ENCODE assay signal across 13 cellular contexts in the genomic region with DNA sequence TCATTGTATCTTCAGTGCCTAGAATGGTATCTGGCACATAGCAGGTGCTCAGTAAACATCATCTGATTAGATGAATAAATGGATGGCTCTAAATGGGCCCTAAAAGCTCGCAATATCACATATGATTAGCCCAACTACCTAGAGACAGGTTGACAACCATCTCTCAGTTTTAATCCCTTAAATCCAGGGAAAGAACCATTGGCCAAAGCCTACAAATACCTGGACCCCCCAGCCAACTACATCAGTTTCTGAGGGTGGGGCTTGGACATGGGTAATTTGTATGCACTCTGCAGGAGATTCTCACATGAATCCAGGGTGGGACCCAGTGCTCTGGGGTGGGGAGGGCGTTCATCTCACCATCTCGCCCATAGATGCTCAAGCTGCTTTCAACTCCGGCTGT. TPM values are rescaled to one million over a fixed set of nuclear protein-coding genes. Genes with fewer than 3 reads are reported as not detected.
DNase-seq lines count a peak whose midpoint lies in the region; ATAC-seq and TF ChIP-seq lines count a peak whose summit lies in the region.
"Had no signal": no experiment of that assay in that cellular context is flagged by ENCODE, and none has a peak within 500 bp of the region (broad histone marks: within the 10 kb centered on the region; RNA-seq: fewer than 3 reads in every experiment).

No MANE protein-coding gene starts in this region.

- peaks cover 55 to 93% (median 69%) of the 10 kb centered on the region in 10 experiments for H3K4me1 ChIP-seq in BLaER1 treated with 17β-estradiol and CSF1 and Interleukin-3, amounts not matched to agents 10 nM and 100 nM
- H3K4me1 ChIP-seq in osteoblast (ENCODE audit: insufficient read depth, low read length), result no peaks in the 10 kb centered on the region
- H3K4me1 ChIP-seq: A549 had no signal

- peak overlapping the region; percentile 65 to 90 (median 78) for H3K4me2 ChIP-seq in BLaER1 treated with 17β-estradiol and CSF1 and Interleukin-3, amounts not matched to agents 10 nM and 100 nM
- H3K4me2 ChIP-seq in SU-DHL-6 (ENCODE audit: low read depth, low read length, poor library complexity, severe bottlenecking) (peak overlapping the region; percentile 56), osteoblast (ENCODE audit: insufficient read depth, low read length) (no peak overlapping the region)
- H3K4me2 ChIP-seq: A549 had no signal

- no peaks in the 10 kb centered on the region; a peak in 1 of 22 replicates for H4K20me1 ChIP-seq in BLaER1 treated with 17β-estradiol and CSF1 and Interleukin-3, amounts not matched to agents 10 nM and 100 nM
- H4K20me1 ChIP-seq in SU-DHL-6 (ENCODE audit: low read depth, low read length) (no peaks in the 10 kb centered on the region), osteoblast (ENCODE audit: insufficient read depth, low read length) (no peaks in the 10 kb centered on the region)

- H3K79me2 ChIP-seq in SU-DHL-6 (ENCODE audit: insufficient read depth, low read length) (peaks cover 26% of the 10 kb centered on the region), osteoblast (ENCODE audit: insufficient read depth, low read length) (no peaks in the 10 kb centered on the region)

- H3K4me3 ChIP-seq in BLaER1 treated with 17β-estradiol and CSF1 and Interleukin-3, amounts not matched to agents 10 nM and 100 nM, result no peak overlapping the region; a peak in 1 of 20 replicates
- H3K4me3 ChIP-seq in SU-DHL-6 (ENCODE audit: insufficient read depth, low read length, poor library complexity, severe bottlenecking) (no peak overlapping the region), osteoblast (ENCODE audit: insufficient read depth, low read length) (no peak overlapping the region)
- H3K4me3 ChIP-seq: A549, GM12878, GM23248 had no signal

- H3K9me2 ChIP-seq in SU-DHL-6 (replicated peaks; ENCODE audit: insufficient read depth, low read length), result no peaks in the 10 kb centered on the region

- peaks cover 62% of the 10 kb centered on the region for H3F3A ChIP-seq in SU-DHL-6 (ENCODE audit: insufficient read depth)

- DNase-seq in osteoblast (ENCODE audit: insufficient read length, low spot score, missing footprints), result peak; percentile 74
- no peak for DNase-seq in medulla oblongata (ENCODE audit: extremely low spot score)
- DNase-seq: CD4-positive, CD25-positive, alpha-beta regulatory T cell; DMS53; GM23248; H7 had no signal

- peak overlapping the region in 6 of 11 experiments; percentile 17 to 47 (median 29); a peak in 4 of 22 replicates for H3K9ac ChIP-seq in BLaER1 treated with 17β-estradiol and CSF1 and Interleukin-3, amounts not matched to agents 10 nM and 100 nM
- peak overlapping the region; percentile 52 for H3K9ac ChIP-seq in SU-DHL-6 (ENCODE audit: low read length)
- H3K9ac ChIP-seq: GM23248 had no signal

- H3K27ac ChIP-seq in BLaER1 treated with 17β-estradiol and CSF1 and Interleukin-3, amounts not matched to agents 10 nM and 100 nM, result peak overlapping the region in 6 of 11 experiments; percentile 31 to 55 (median 46); a peak in 8 of 22 replicates
- H3K27ac ChIP-seq in KOPT-K1 (ENCODE audit: low read depth, low read length, poor library complexity, severe bottlenecking) (peak overlapping the region; percentile 46), SU-DHL-6 (ENCODE audit: low read depth, low read length) (peak overlapping the region; percentile 99), osteoblast (ENCODE audit: low read depth, low read length) (no peak overlapping the region)
- H3K27ac ChIP-seq: A549, GM23248 had no signal

- TF ChIP-seq CTCF in SU-DHL-6 (IDR thresholded peaks at IDR 0.05; ENCODE audit: insufficient read depth, low read length, poor library complexity, severe bottlenecking), result no peak
- no peak for TF ChIP-seq CTCF in osteoblast (IDR thresholded peaks at IDR 0.05; ENCODE audit: extremely low read depth, low read depth, low read length)

- no peaks in the 10 kb centered on the region for H3K36me3 ChIP-seq in BLaER1 treated with 17β-estradiol and CSF1 and Interleukin-3, amounts not matched to agents 10 nM and 100 nM
- H3K36me3 ChIP-seq in KOPT-K1 (ENCODE audit: insufficient read depth, low read length), result no peaks in the 10 kb centered on the region
- no peaks in the 10 kb centered on the region for H3K36me3 ChIP-seq in SU-DHL-6 (ENCODE audit: low read length)
- no peaks in the 10 kb centered on the region for H3K36me3 ChIP-seq in osteoblast (ENCODE audit: insufficient read depth, low read length)

- peaks cover 8 to 16% (median 14%) of the 10 kb centered on the region in 11 experiments; a peak in 15 of 22 replicates for H3K27me3 ChIP-seq in BLaER1 treated with 17β-estradiol and CSF1 and Interleukin-3, amounts not matched to agents 10 nM and 100 nM
- H3K27me3 ChIP-seq in SU-DHL-6 (ENCODE audit: low read length), result no peaks in the 10 kb centered on the region
- H3K27me3 ChIP-seq in osteoblast (ENCODE audit: insufficient read depth, low read length), result peaks cover 28% of the 10 kb centered on the region

- no peak for ATAC-seq in HG02759 (IDR thresholded peaks at IDR 0.05; ENCODE audit: unreplicated experiment)
- no peak for ATAC-seq in GM21825 (IDR thresholded peaks at IDR 0.05; ENCODE audit: unreplicated experiment)
- ATAC-seq: A549, GM12878 had no signal

- H3K9me3 ChIP-seq in BLaER1 treated with 17β-estradiol and CSF1 and Interleukin-3, amounts not matched to agents 10 nM and 100 nM (replicated peaks in 1 of 11), result no peaks in the 10 kb centered on the region
- H3K9me3 ChIP-seq in KOPT-K1 (ENCODE audit: insufficient read depth, low read length, poor library complexity, severe bottlenecking), result no peaks in the 10 kb centered on the region
- no peaks in the 10 kb centered on the region for H3K9me3 ChIP-seq in SU-DHL-6 (ENCODE audit: insufficient read depth, low read length)
- no peaks in the 10 kb centered on the region for H3K9me3 ChIP-seq in osteoblast (ENCODE audit: low read depth, low read length)
- H3K9me3 ChIP-seq: A549 had no signal

- H2AFZ ChIP-seq in SU-DHL-6 (ENCODE audit: low read depth, low read length, severe bottlenecking) (no peak overlapping the region), osteoblast (ENCODE audit: low read length) (no peak overlapping the region)
- H2AFZ ChIP-seq: GM23248 had no signal

RNA-seq across cellular contexts. Expression of a gene that starts 4.8 kb away (rescaled TPM):
- total RNA-seq in osteoblast, result under 0.01 TPM in 2 replicates
- total RNA-seq: GM23248 had no signal
